Comparison of ENCODE assay signal across 11 cellular contexts in the genomic region with DNA sequence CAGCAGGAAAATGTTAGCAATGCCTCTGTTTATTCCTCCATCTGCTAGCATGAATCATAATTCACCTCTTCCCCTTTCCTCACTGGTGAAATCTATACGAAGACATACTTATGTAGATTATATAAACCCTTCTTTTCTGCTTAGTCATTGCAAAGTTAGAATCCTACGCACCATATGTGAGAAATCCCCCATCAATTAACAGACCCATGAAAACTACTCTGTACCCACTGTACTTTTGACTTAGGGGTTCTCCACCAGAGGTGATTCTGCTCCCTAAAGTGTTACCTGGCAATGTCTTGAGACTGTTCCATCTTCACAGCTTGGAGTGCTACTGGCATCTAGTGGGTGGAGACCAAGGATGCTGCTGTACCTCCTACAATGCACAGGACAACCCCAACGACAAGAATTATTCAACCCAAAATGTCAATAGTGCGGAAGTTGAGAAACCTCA. TPM values are rescaled to one million over a fixed set of nuclear protein-coding genes. Genes with fewer than 3 reads are reported as not detected.
DNase-seq lines count a peak whose midpoint lies in the region; ATAC-seq, FAIRE-seq and TF ChIP-seq lines count a peak whose summit lies in the region.
"Had no signal": no experiment of that assay in that cellular context is flagged by ENCODE, and none has a peak within 500 bp of the region (broad histone marks: within the 10 kb centered on the region; RNA-seq: fewer than 3 reads in every experiment).

No MANE protein-coding gene starts in this region.

- no peaks in the 10 kb centered on the region for H3F3A ChIP-seq in neural progenitor cell (ENCODE audit: low read depth)

- CTCF ChIA-PET in GM12878 (lab: Yijun Ruan, JAX): interaction anchor here (1.6 kb wide), 1 partner anchor 10 kb away, joined by 9 read pairs; no protein-coding TSS in a partner anchor

- H3K79me2 ChIP-seq in GM12878 (ENCODE audit: control insufficient read depth, insufficient read depth, low read length): no peaks in the 10 kb centered on the region
- H3K79me2 ChIP-seq in neural progenitor cell (ENCODE audit: low read depth): no peaks in the 10 kb centered on the region

- H3K9me3 Mint-ChIP-seq in neural progenitor cell: no peaks in the 10 kb centered on the region
- no peaks in the 10 kb centered on the region for H3K9me3 Mint-ChIP-seq in T-helper 2 cell treated with Interferon-gamma antibody and Interleukin-4, amounts not matched to agents 5 μg/mL and 100 μg/mL, for 36 hours
- H3K9me3 Mint-ChIP-seq in activated T-helper 17 cell treated with anti-CD3 and anti-CD28 coated beads, Interleukin-2, amount 50 U/mL, for 72 hours: no peaks in the 10 kb centered on the region

- SMC1A ChIA-PET in GM12878 (lab: Charles Lee; ENCODE audit: uncharacterized antibody, unreplicated experiment): no interaction called here

- H3K9ac ChIP-seq in GM12878 (ENCODE audit: control insufficient read depth, insufficient read depth, low read length) (no peak overlapping the region), neural progenitor cell (no peak overlapping the region)

- no peak overlapping the region for H2AFZ ChIP-seq in GM12878 (ENCODE audit: control insufficient read depth, low read depth, low read length)
- H2AFZ ChIP-seq in neural progenitor cell (replicated peaks): no peak overlapping the region

- H3K4me1 Mint-ChIP-seq in neural progenitor cell: no peaks in the 10 kb centered on the region
- no peaks in the 10 kb centered on the region for H3K4me1 Mint-ChIP-seq in T-helper 2 cell treated with Interferon-gamma antibody and Interleukin-4, amounts not matched to agents 5 μg/mL and 100 μg/mL, for 36 hours (ENCODE audit: low read depth)
- H3K4me1 Mint-ChIP-seq in activated T-helper 17 cell treated with anti-CD3 and anti-CD28 coated beads, Interleukin-2, amount 50 U/mL, for 72 hours: no peaks in the 10 kb centered on the region

- no peaks in the 10 kb centered on the region for H3K36me3 ChIP-seq in GM12878 (ENCODE audit: control insufficient read depth in 2 of 2, insufficient read depth in 2 of 2, low read length in 1 of 2)
- no peaks in the 10 kb centered on the region for H3K36me3 ChIP-seq in neural progenitor cell

- no peak overlapping the region for H3K27ac Mint-ChIP-seq in neural progenitor cell
- H3K27ac Mint-ChIP-seq in T-helper 2 cell treated with Interferon-gamma antibody and Interleukin-4, amounts not matched to agents 5 μg/mL and 100 μg/mL, for 36 hours: no peak overlapping the region
- no peak overlapping the region for H3K27ac Mint-ChIP-seq in activated T-helper 17 cell treated with anti-CD3 and anti-CD28 coated beads, Interleukin-2, amount 50 U/mL, for 72 hours

- intact Hi-C loops in GM12878 (cut with micrococcal nuclease; ENCODE audit: unreplicated experiment): no loop called here

- H3K27me3 Mint-ChIP-seq in neural progenitor cell (ENCODE audit: insufficient read depth, low read depth): peaks cover 3% of the 10 kb centered on the region
- no peaks in the 10 kb centered on the region for H3K27me3 Mint-ChIP-seq in T-helper 2 cell treated with Interferon-gamma antibody and Interleukin-4, amounts not matched to agents 5 μg/mL and 100 μg/mL, for 36 hours (ENCODE audit: low read depth)
- no peaks in the 10 kb centered on the region for H3K27me3 Mint-ChIP-seq in activated T-helper 17 cell treated with anti-CD3 and anti-CD28 coated beads, Interleukin-2, amount 50 U/mL, for 72 hours

- no peaks in the 10 kb centered on the region for H3K27me3 ChIP-seq in GM12878 (replicated peaks in 1 of 2; ENCODE audit: control insufficient read depth in 2 of 2, insufficient read depth in 2 of 2, low read length in 1 of 2)
- H3K27me3 ChIP-seq in neural progenitor cell: no peaks in the 10 kb centered on the region

- H3K4me3 Mint-ChIP-seq in neural progenitor cell: no peak overlapping the region
- H3K4me3 Mint-ChIP-seq in T-helper 2 cell treated with Interferon-gamma antibody and Interleukin-4, amounts not matched to agents 5 μg/mL and 100 μg/mL, for 36 hours: no peak overlapping the region
- no peak overlapping the region for H3K4me3 Mint-ChIP-seq in activated T-helper 17 cell treated with anti-CD3 and anti-CD28 coated beads, Interleukin-2, amount 50 U/mL, for 72 hours

- H3K9me3 ChIP-seq in GM12878 (replicated peaks; ENCODE audit: control insufficient read depth, insufficient read depth, low read length): no peaks in the 10 kb centered on the region
- no peaks in the 10 kb centered on the region for H3K9me3 ChIP-seq in neural progenitor cell (ENCODE audit: low read depth)

- in situ Hi-C loops in GM12878 (cut with MboI): loop anchor here (25.0 kb wide), 1 partner anchor 705 kb away; no protein-coding TSS in a partner anchor

- TF ChIP-seq RAD21 in GM12878 (IDR thresholded peaks at IDR 0.05; ENCODE audit: insufficient read depth, low read depth, low read length): no peak

- H4K20me1 ChIP-seq in GM12878 (ENCODE audit: control insufficient read depth, insufficient read depth): no peaks in the 10 kb centered on the region
- H4K20me1 ChIP-seq in neural progenitor cell (ENCODE audit: low read depth): no peaks in the 10 kb centered on the region

- TF ChIP-seq CTCF in GM12878 (IDR thresholded peaks at IDR 0.05 in 2 of 3, conservative IDR thresholded peaks at IDR 0.05 in 1 of 3; ENCODE audit: control insufficient read depth in 2 of 3, extremely low read depth in 1 of 3, insufficient read depth in 1 of 3, low read depth in 3 of 3, low read length in 3 of 3) (no peak), neural progenitor cell (IDR thresholded peaks at IDR 0.05) (peak; percentile 47)

- no TSS peak for BruUV-seq in GM12878 (replicated peaks; lab: Mats Ljungman, UMichigan)

- no peak for TF ChIP-seq POLR2A in GM12878 (IDR thresholded peaks at IDR 0.05; ENCODE audit: low read depth, low read length)

- no peak overlapping the region for H3K4me3 ChIP-seq in GM12878
- H3K4me3 ChIP-seq in neural progenitor cell: no peak overlapping the region

- WGBS in GM12878 (ENCODE audit: insufficient coverage, insufficient replicate concordance, low lambda C conversion rate, missing lambda C conversion rate): 58% methylated on average over 4 of the region's 4 CpGs

- ATAC-seq in GM12878 (peak; percentile 50), HG03280 (IDR thresholded peaks at IDR 0.05; ENCODE audit: unreplicated experiment) (no peak)
- ATAC-seq in activated T-helper 17 cell treated with anti-CD3 and anti-CD28 coated beads, Interleukin-2, amount 50 U/mL, for 72 hours (replicated peaks): no peak
- ATAC-seq: left ventricle myocardium superior had no signal

- H3K27ac ChIP-seq in GM12878 (ENCODE audit: control insufficient read depth, insufficient read depth): no peak overlapping the region
- no peak overlapping the region for H3K27ac ChIP-seq in neural progenitor cell
- H3K27ac ChIP-seq: HL-60 had no signal

- TF ChIP-seq EP300 in GM12878 (IDR thresholded peaks at IDR 0.05; ENCODE audit: borderline replicate concordance in 1 of 2, control insufficient read depth in 1 of 2, low read depth in 2 of 2, low read length in 2 of 2): no peak

- DNase-seq in ELF-1 (ENCODE audit: low read depth, low spot score) (peak; percentile 4), M059J (ENCODE audit: low read depth) (peak; percentile 72), GM12878 (ENCODE audit: low read depth, low spot score) (no peak), neural progenitor cell (ENCODE audit: low spot score) (peak; percentile 28)
- no peak for DNase-seq in T-helper 2 cell treated with Interferon-gamma antibody and Interleukin-4, amounts not matched to agents 5 μg/mL and 100 μg/mL, for 36 hours (ENCODE audit: low spot score)
- DNase-seq: aorta; left ventricle myocardium superior; stimulated activated CD4-positive, alpha-beta T cell treated with anti-CD3 and anti-CD28 coated beads, Interleukin-4, amount 100 ng/mL, for 4 hours had no signal

- no peak overlapping the region for H3K4me2 ChIP-seq in GM12878 (ENCODE audit: control insufficient read depth, insufficient read depth)
- no peak overlapping the region for H3K4me2 ChIP-seq in neural progenitor cell

- H3K36me3 Mint-ChIP-seq in neural progenitor cell: no peaks in the 10 kb centered on the region
- no peaks in the 10 kb centered on the region for H3K36me3 Mint-ChIP-seq in T-helper 2 cell treated with Interferon-gamma antibody and Interleukin-4, amounts not matched to agents 5 μg/mL and 100 μg/mL, for 36 hours (ENCODE audit: low read depth)
- H3K36me3 Mint-ChIP-seq in activated T-helper 17 cell treated with anti-CD3 and anti-CD28 coated beads, Interleukin-2, amount 50 U/mL, for 72 hours (ENCODE audit: low read depth): no peaks in the 10 kb centered on the region

- POLR2A ChIA-PET in GM12878 (lab: Charles Lee): no interaction called here

- H3K4me1 ChIP-seq in GM12878 (ENCODE audit: control insufficient read depth, insufficient read depth, low read length) (no peaks in the 10 kb centered on the region), neural progenitor cell (no peaks in the 10 kb centered on the region)

- FAIRE-seq in GM12878 (lab: Jason Lieb, UNC): no peak

- RAD21 ChIA-PET in GM12878 (lab: Charles Lee; ENCODE audit: unreplicated experiment): no interaction called here

TF ChIP-seq in GM12878, 131 proteins besides CTCF, POLR2A, EP300 and RAD21:
- TF ChIP-seq FOS (IDR thresholded peaks at IDR 0.05; ENCODE audit: borderline replicate concordance, extremely low read depth, insufficient read length): no peak
- TF ChIP-seq IRF4 (IDR thresholded peaks at IDR 0.05; ENCODE audit: low read depth, low read length): no peak

RNA-seq across cellular contexts. Expression of gene KCTD3, which starts 49.6 kb away (rescaled TPM):
- total RNA-seq in M059J (2014; rRNA removed; shearing (Covaris generic)): 15.6 and 22.6 TPM in 2 replicates
- 29.9 and 30.1 TPM in 2 replicates for total RNA-seq in GM12878 (2013; cell fraction: nucleolus; rRNA removed)
- total RNA-seq in GM12878 (2014; rRNA removed): 13.6 and 14.2 TPM in 2 replicates
- total RNA-seq in GM12878 (2014; rRNA removed; fragmentation: Illumina TruSeq; extraction: Trizol): 15.0 and 15.4 TPM in 2 replicates
- 11.4 and 14.0 TPM in 2 replicates for total RNA-seq in GM12878 (2021)
- 4.2 TPM for polyA plus RNA-seq in GM12878 (2011; ENCODE audit: low read depth)
- 19.8 and 20.7 TPM in 2 replicates for polyA plus RNA-seq in GM12878 (2011; rRNA removed)
- 9.4 and 10.5 TPM in 2 replicates for polyA plus RNA-seq in GM12878 (2011; cell fraction: cytosol; rRNA removed)
- polyA plus RNA-seq in GM12878 (2011; cell fraction: nucleus; rRNA removed): 19.0 and 23.7 TPM in 2 replicates
- polyA plus RNA-seq in GM12878 (2012): 5.4 and 6.0 TPM in 2 replicates
- 12.5 and 17.9 TPM in 2 replicates for polyA plus RNA-seq in GM12878 (2014; fragmentation: Illumina TruSeq; extraction: Trizol)
- polyA plus RNA-seq in GM12878 (2014; fragmentation: Nextera tagmentation; extraction: Ambion mirVana): 1 to 10 TPM; 3.6 to 4.7 TPM
- polyA plus RNA-seq in GM12878 (2014; rRNA removed): 8.7 and 10.2 TPM in 2 replicates
- polyA plus RNA-seq in GM12878 (2016; fragmentation: Nextera tagmentation; extraction: Ambion mirVana): 1 to 10 TPM; 8.9 to 9.0 TPM
- 18.3 and 32.6 TPM in 2 replicates for polyA minus RNA-seq in GM12878 (2011; rRNA and poly(A)+ RNA removed)
- 7.1 and 7.9 TPM in 2 replicates for polyA minus RNA-seq in GM12878 (2011; cell fraction: cytosol; rRNA and poly(A)+ RNA removed)
- polyA minus RNA-seq in GM12878 (2011; cell fraction: nucleus; rRNA and poly(A)+ RNA removed): 16.7 and 23.9 TPM in 2 replicates
- total RNA-seq in neural progenitor cell (ENCODE audit: low replicate concordance): 52.7 and 70.1 TPM in 2 replicates
- 1 to 10 TPM in 1 of 2 donors, under 1 TPM in 1; 0.74 to 2.5 TPM for total RNA-seq in activated T-helper 17 cell treated with anti-CD3 and anti-CD28 coated beads, Interleukin-2, amount 50 U/mL, for 72 hours

Comparison
In these comparisons a context has a peak if more than half of its experiments do, and no peak if none do; other contexts are left out.
1. DNase-seq: peak in ELF-1 (single experiment), M059J (single experiment) and neural progenitor cell (single experiment); none in GM12878 (single experiment) and T-helper 2 cell treated with Interferon-gamma antibody and Interleukin-4, amounts not matched to agents 5 μg/mL and 100 μg/mL, for 36 hours (single experiment).